In genomic region chr9:99465231-99465891, GRCh38 we compare ENCODE assay signal across 15 cellular contexts.
DNase-seq lines count a peak whose midpoint lies in the region; ATAC-seq and TF ChIP-seq lines count a peak whose summit lies in the region.
"Had no signal": no experiment of that assay in that cellular context is flagged by ENCODE, and none has a peak within 500 bp of the region (broad histone marks: within the 10 kb centered on the region; RNA-seq: fewer than 3 reads in every experiment).

No MANE protein-coding gene starts in this region.

- TF ChIP-seq CTCF in WERI-Rb-1 (IDR thresholded peaks at IDR 0.05; ENCODE audit: low read depth, low read length) (0 out of 2 replicates have a peak, but pooled peaks have one; percentile 5), thoracic aorta (IDR thresholded peaks at IDR 0.05) (no peak)

- H3K36me3 ChIP-seq in WERI-Rb-1 (no peaks in the 10 kb centered on the region), thoracic aorta (no peaks in the 10 kb centered on the region)
- H3K36me3 ChIP-seq: gastrocnemius medialis had no signal

- H3K36me3 Mint-ChIP-seq in activated CD4-positive, alpha-beta T cell treated with anti-CD3 and anti-CD28 coated beads, Interleukin-2, amount 10 ng/mL, durations not matched to agents 7 days and 5 days (ENCODE audit: low read depth): no peaks in the 10 kb centered on the region
- H3K36me3 Mint-ChIP-seq: activated naive CD4-positive, alpha-beta T cell treated with anti-CD3 and anti-CD28 coated beads, Interleukin-2, amount 50 U/mL, for 24 hours had no signal

- no peak overlapping the region for H3K4me3 Mint-ChIP-seq in activated CD4-positive, alpha-beta T cell treated with anti-CD3 and anti-CD28 coated beads, Interleukin-2, amount 10 ng/mL, durations not matched to agents 7 days and 5 days
- H3K4me3 Mint-ChIP-seq: activated naive CD4-positive, alpha-beta T cell treated with anti-CD3 and anti-CD28 coated beads, Interleukin-2, amount 50 U/mL, for 24 hours had no signal

- H3K27ac Mint-ChIP-seq in activated CD4-positive, alpha-beta T cell treated with anti-CD3 and anti-CD28 coated beads, Interleukin-2, amount 10 ng/mL, durations not matched to agents 7 days and 5 days: no peak overlapping the region
- H3K27ac Mint-ChIP-seq: activated naive CD4-positive, alpha-beta T cell treated with anti-CD3 and anti-CD28 coated beads, Interleukin-2, amount 50 U/mL, for 24 hours had no signal

- peaks cover 4 to 16% of the 10 kb centered on the region in 2 donors for H3K4me1 ChIP-seq in thoracic aorta (ENCODE audit: control insufficient read depth in 1 of 2, low read depth in 2 of 2)
- H3K4me1 ChIP-seq: gastrocnemius medialis had no signal

- H3K27me3 Mint-ChIP-seq in activated CD4-positive, alpha-beta T cell treated with anti-CD3 and anti-CD28 coated beads, Interleukin-2, amount 10 ng/mL, durations not matched to agents 7 days and 5 days: peaks cover 3% of the 10 kb centered on the region

- POLR2A ChIA-PET in activated CD4-positive, alpha-beta T cell treated with anti-CD3 and anti-CD28 coated beads, Interleukin-2, amount 10 ng/mL, durations not matched to agents 7 days and 5 days (lab: Charles Lee): no interaction called here

- CTCF ChIA-PET in activated CD4-positive, alpha-beta T cell treated with anti-CD3 and anti-CD28 coated beads, Interleukin-2, amount 10 ng/mL, durations not matched to agents 7 days and 5 days (lab: Charles Lee): interaction anchor here (0.6 to 1.1 kb wide), 2 partner anchors 21 to 64 kb away, joined by 3 read pairs; no protein-coding TSS in a partner anchor

- ATAC-seq in thoracic aorta (ENCODE audit: insufficient number of reproducible peaks, low FRiP score, low read depth): no peak
- ATAC-seq: gastrocnemius medialis; GM12878; stimulated activated naive CD8-positive, alpha-beta T cell treated with anti-CD3 and anti-CD28 coated beads, Interleukin-15, Interleukin-2, amounts not matched to agents 100 U/mL and 50 U/mL, for 24 hours had no signal

- no peaks in the 10 kb centered on the region for H3K4me1 Mint-ChIP-seq in activated CD4-positive, alpha-beta T cell treated with anti-CD3 and anti-CD28 coated beads, Interleukin-2, amount 10 ng/mL, durations not matched to agents 7 days and 5 days
- H3K4me1 Mint-ChIP-seq: activated naive CD4-positive, alpha-beta T cell treated with anti-CD3 and anti-CD28 coated beads, Interleukin-2, amount 50 U/mL, for 24 hours had no signal

- H3K27ac ChIP-seq in WERI-Rb-1 (no peak overlapping the region), thoracic aorta (peak overlapping the region; percentile 57 to 58)
- H3K27ac ChIP-seq: dorsolateral prefrontal cortex, gastrocnemius medialis had no signal

- no peaks in the 10 kb centered on the region for H3K9me3 Mint-ChIP-seq in activated CD4-positive, alpha-beta T cell treated with anti-CD3 and anti-CD28 coated beads, Interleukin-2, amount 10 ng/mL, durations not matched to agents 7 days and 5 days
- H3K9me3 Mint-ChIP-seq: activated naive CD4-positive, alpha-beta T cell treated with anti-CD3 and anti-CD28 coated beads, Interleukin-2, amount 50 U/mL, for 24 hours had no signal

- peak; percentile 88 for DNase-seq in NCI-H1092 treated with DMSO at 0.1 percent for 48 hours (lab: John Stamatoyannopoulos, UW)
- DNase-seq in WERI-Rb-1: peak; percentile 55
- DNase-seq in medulla oblongata (ENCODE audit: extremely low spot score): peak; percentile 53
- DNase-seq in thoracic aorta (ENCODE audit: low spot score): no peak
- no peak for DNase-seq in activated CD4-positive, alpha-beta T cell treated with anti-CD3 and anti-CD28 coated beads, Interleukin-2, amount 10 ng/mL, durations not matched to agents 7 days and 5 days
- no peak for DNase-seq in activated effector memory CD4-positive, alpha-beta T cell treated with Interleukin-2 at 50 U/mL for 16 hours
- no peak for DNase-seq in GOT3 (lab: John Stamatoyannopoulos, UW)
- DNase-seq: gastrocnemius medialis; NCI-H1436 treated with DMSO at 0.1 percent for 48 hours; stimulated activated CD4-positive, alpha-beta T cell treated with anti-CD3 and anti-CD28 coated beads, Interleukin-1b, Interleukin-23, amount 100 ng/mL, for 48 hours; stimulated activated naive CD8-positive, alpha-beta T cell treated with anti-CD3 and anti-CD28 coated beads, Interleukin-15, Interleukin-2, amounts not matched to agents 100 U/mL and 50 U/mL, for 24 hours; T-helper 9 cell had no signal

- peaks cover 3% of the 10 kb centered on the region for H3K9me3 ChIP-seq in WERI-Rb-1 (ENCODE audit: severe bottlenecking)
- no peaks in the 10 kb centered on the region for H3K9me3 ChIP-seq in thoracic aorta
- H3K9me3 ChIP-seq: gastrocnemius medialis had no signal

- H3K27me3 ChIP-seq in WERI-Rb-1 (ENCODE audit: insufficient read depth, low read depth, severe bottlenecking): no peaks in the 10 kb centered on the region
- no peaks in the 10 kb centered on the region for H3K27me3 ChIP-seq in thoracic aorta (replicated peaks; ENCODE audit: insufficient read depth)
- H3K27me3 ChIP-seq: dorsolateral prefrontal cortex, gastrocnemius medialis had no signal

- H3K4me3 ChIP-seq in WERI-Rb-1 (ENCODE audit: low read depth, low read length): no peak overlapping the region
- H3K4me3 ChIP-seq in thoracic aorta: peak overlapping the region; percentile 6
- H3K4me3 ChIP-seq: dorsolateral prefrontal cortex, gastrocnemius medialis, GM12878 had no signal

Comparison
In these comparisons a context has a peak if more than half of its experiments do, and no peak if none do; other contexts are left out.
1. DNase-seq: peak in NCI-H1092 treated with DMSO at 0.1 percent for 48 hours (single experiment), WERI-Rb-1 (single experiment) and medulla oblongata (single experiment); none in thoracic aorta (single experiment), activated CD4-positive, alpha-beta T cell treated with anti-CD3 and anti-CD28 coated beads, Interleukin-2, amount 10 ng/mL, durations not matched to agents 7 days and 5 days (single experiment), activated effector memory CD4-positive, alpha-beta T cell treated with Interleukin-2 at 50 U/mL for 16 hours (single experiment) and GOT3 (single experiment).